ENCODE assay signal across 8 cellular contexts in the genomic region with DNA sequence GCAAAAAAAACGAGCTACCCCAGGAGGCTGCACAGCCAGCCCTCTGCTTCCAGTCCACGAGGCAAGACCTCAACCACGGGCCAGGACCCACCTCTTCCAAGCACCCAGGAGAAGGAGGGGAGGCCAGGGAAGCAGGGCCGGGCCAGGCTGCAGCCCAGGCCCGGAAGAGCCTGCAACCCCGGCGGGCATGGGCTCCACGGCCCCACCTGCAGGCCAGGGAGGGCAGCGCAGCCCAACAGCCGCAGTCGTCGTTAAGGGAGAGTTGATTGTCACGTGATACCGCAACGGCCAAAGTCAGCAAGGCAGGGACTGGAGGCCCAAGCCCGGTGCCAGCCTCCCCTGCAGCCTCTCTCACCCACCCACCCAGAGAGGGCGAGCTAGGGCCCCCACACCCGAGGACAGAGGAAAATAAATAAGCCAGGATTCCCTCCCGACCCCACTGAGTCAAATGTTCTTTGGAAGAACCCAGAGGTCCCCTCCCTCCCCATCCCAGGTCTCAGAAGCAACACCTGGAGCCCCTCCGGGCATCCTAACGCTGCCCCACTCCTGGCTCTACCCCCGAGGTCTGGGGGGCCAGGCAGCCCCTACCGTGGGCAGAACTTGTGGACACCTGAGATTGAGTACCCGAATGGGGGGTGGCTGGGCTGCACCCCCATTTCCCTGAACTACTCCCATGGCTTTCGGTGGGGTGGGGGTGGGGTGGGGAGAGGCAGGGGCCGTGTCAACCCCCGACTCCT. TPM values are rescaled to one million over a fixed set of nuclear protein-coding genes. Genes with fewer than 3 reads are reported as not detected.
DNase-seq lines count a peak whose midpoint lies in the region; ATAC-seq and TF ChIP-seq lines count a peak whose summit lies in the region.

No MANE protein-coding gene starts in this region.

- no peaks in the 10 kb centered on the region for H3K9me3 ChIP-seq in psoas muscle

- no peaks in the 10 kb centered on the region for H3K9me3 Mint-ChIP-seq in activated naive CD4-positive, alpha-beta T cell treated with anti-CD3 and anti-CD28 coated beads for 36 hours

- 34 to 37% (median 37%) methylated on average over 25 to 27 of the region's 27 CpGs for WGBS in psoas muscle, 3 donors

- H3K27me3 ChIP-seq in psoas muscle (ENCODE audit: insufficient read depth in 3 of 3, low read length in 2 of 3): peaks cover 0 to 20% (median 2%) of the 10 kb centered on the region in 3 donors

- CTCF ChIA-PET in activated naive CD4-positive, alpha-beta T cell treated with anti-CD3 and anti-CD28 coated beads for 36 hours (lab: Charles Lee): interaction anchor here (0.7 to 1.6 kb wide), 3 partner anchors 11 to 26 kb away, joined by 3 to 7 read pairs (median 3); no protein-coding TSS in a partner anchor

- intact Hi-C loops in activated naive CD4-positive, alpha-beta T cell treated with anti-CD3 and anti-CD28 coated beads for 36 hours (cut with micrococcal nuclease): loop anchor here (2.0 kb wide), 1 partner anchor 51 kb away; the partner anchor contains the start of genes ADAT3 and SCAMP4
- intact Hi-C loops in psoas muscle (cut with DNase I): no loop called here

- H3K4me3 Mint-ChIP-seq in activated naive CD4-positive, alpha-beta T cell treated with anti-CD3 and anti-CD28 coated beads for 36 hours: peak overlapping the region; percentile 52

- no peaks in the 10 kb centered on the region for H3K27me3 Mint-ChIP-seq in activated naive CD4-positive, alpha-beta T cell treated with anti-CD3 and anti-CD28 coated beads for 36 hours (ENCODE audit: low read depth)

- H3K27ac Mint-ChIP-seq in activated naive CD4-positive, alpha-beta T cell treated with anti-CD3 and anti-CD28 coated beads for 36 hours: peak overlapping the region; percentile 91

- peaks cover 30% of the 10 kb centered on the region for H3K4me1 ChIP-seq in psoas muscle

- in situ Hi-C loops in KBM-7 (cut with MboI; ENCODE audit: low pct_unique_long_range_greater_than_20kb, low sequenced_read_pairs): no loop called here

- ATAC-seq in SK-N-SH treated with all-trans-retinoic acid at 6 μM for 48 hours: peak; percentile 7; the same call in 1 of the 3 replicates
- peak; percentile 56 to 72 (median 66) for ATAC-seq in psoas muscle
- no peak for ATAC-seq in GM18907 (IDR thresholded peaks at IDR 0.05; ENCODE audit: unreplicated experiment)
- no peak for ATAC-seq in GM18873 (IDR thresholded peaks at IDR 0.05; ENCODE audit: low FRiP score, unreplicated experiment)

- no peaks in the 10 kb centered on the region for H3K36me3 ChIP-seq in psoas muscle (ENCODE audit: insufficient read depth in 1 of 2, low read depth in 1 of 2)

- peaks cover 60% of the 10 kb centered on the region for H3K4me1 Mint-ChIP-seq in activated naive CD4-positive, alpha-beta T cell treated with anti-CD3 and anti-CD28 coated beads for 36 hours (ENCODE audit: low read depth)

- peaks cover 2% of the 10 kb centered on the region for H3K36me3 Mint-ChIP-seq in activated naive CD4-positive, alpha-beta T cell treated with anti-CD3 and anti-CD28 coated beads for 36 hours (ENCODE audit: low read depth)

- peak; percentile 82 for TF ChIP-seq CTCF in psoas muscle (IDR thresholded peaks at IDR 0.05)

- DNase-seq in DMS114 treated with DMSO at 0.1 percent for 48 hours (lab: John Stamatoyannopoulos, UW; ENCODE audit: unreplicated experiment) (peak; percentile 51), KBM-7 (peak; percentile 92), glomerular visceral epithelial cell (ENCODE audit: extremely low spot score) (peak; percentile 85), psoas muscle (peak; percentile 80 to 88)
- peak; percentile 89 for DNase-seq in activated naive CD4-positive, alpha-beta T cell treated with anti-CD3 and anti-CD28 coated beads for 36 hours

- H3K27ac ChIP-seq in psoas muscle: no peak overlapping the region

- peak overlapping the region; percentile 4 for H3K4me3 ChIP-seq in psoas muscle

TF ChIP-seq in SK-N-SH treated with all-trans-retinoic acid at 6 μM for 48 hours, 23 proteins besides CTCF, POLR2A, EP300 and RAD21:
- TF ChIP-seq ZNF565 (CRISPR knock-in tag; conservative IDR thresholded peaks at IDR 0.05; ENCODE audit: low read depth) (no peak), ZFP3 (CRISPR knock-in tag; IDR thresholded peaks at IDR 0.05) (peak; percentile 61; the same call in 1 of the 2 replicates)

RNA-seq across cellular contexts. Expression of gene REXO1, which starts 5.2 kb away (rescaled TPM):
- total RNA-seq in activated naive CD4-positive, alpha-beta T cell treated with anti-CD3 and anti-CD28 coated beads for 36 hours: 10 to 100 TPM; 39.8 to 47.6 TPM
- 10 to 100 TPM; 13.5 to 35.2 (median 22.3) TPM for total RNA-seq in psoas muscle
- 10 to 100 TPM; 16.5 to 26.9 (median 20.3) TPM for polyA plus RNA-seq in psoas muscle

RNA-seq across cellular contexts. Expression of gene KLF16, which starts 9.9 kb away (rescaled TPM):
- 10 to 100 TPM; 13.5 to 15.0 TPM for total RNA-seq in activated naive CD4-positive, alpha-beta T cell treated with anti-CD3 and anti-CD28 coated beads for 36 hours
- total RNA-seq in psoas muscle: 10 to 100 TPM in 1 of 4 donors, 1 to 10 TPM in 3; 3.0 to 11.1 (median 4.3) TPM
- 10 to 100 TPM in 1 of 3 donors, 1 to 10 TPM in 2; 2.2 to 13.0 (median 3.1) TPM for polyA plus RNA-seq in psoas muscle

RNA-seq across cellular contexts. Expression of gene ABHD17A, which starts 31.8 kb away (rescaled TPM):
- total RNA-seq in activated naive CD4-positive, alpha-beta T cell treated with anti-CD3 and anti-CD28 coated beads for 36 hours: 10 to 100 TPM; 79.3 to 79.9 TPM
- 10 to 100 TPM; 38.5 to 54.2 (median 42.3) TPM for total RNA-seq in psoas muscle
- polyA plus RNA-seq in psoas muscle: 10 to 100 TPM; 35.5 to 58.9 (median 47.6) TPM

RNA-seq across cellular contexts. Expression of gene ATP8B3, which starts 41.4 kb away (rescaled TPM):
- 1 to 10 TPM; 6.1 to 8.4 TPM for total RNA-seq in activated naive CD4-positive, alpha-beta T cell treated with anti-CD3 and anti-CD28 coated beads for 36 hours
- under 1 TPM in 3 of 4 donors, not detected in 1; 0.06 to 0.30 (median 0.18) TPM for total RNA-seq in psoas muscle
- polyA plus RNA-seq in psoas muscle: under 1 TPM; 0.15 to 0.22 (median 0.17) TPM

RNA-seq across cellular contexts. Expression of gene ADAT3, which starts 51.7 kb away (rescaled TPM):
- total RNA-seq in activated naive CD4-positive, alpha-beta T cell treated with anti-CD3 and anti-CD28 coated beads for 36 hours: 1 to 10 TPM; 3.0 to 3.4 TPM
- 1 to 10 TPM; 1.4 to 2.2 (median 1.7) TPM for total RNA-seq in psoas muscle
- 1 to 10 TPM; 2.4 to 7.2 (median 3.6) TPM for polyA plus RNA-seq in psoas muscle

Comparison
In these comparisons a context has a peak if more than half of its experiments do, and no peak if none do; other contexts are left out.
1. ATAC-seq: peak in SK-N-SH treated with all-trans-retinoic acid at 6 μM for 48 hours (single experiment) and psoas muscle (4 of 4); none in GM18907 (single experiment) and GM18873 (single experiment).
2. Peak in every context shown above with its lines, with median percentiles within 50 percentile points of each other: DNase-seq.